1 cellular context compared by ENCODE assay signal in genomic region chr22:45844949-45845613, GRCh38.
TF ChIP-seq lines count a peak whose summit lies in the region.

No MANE protein-coding gene starts in this region.

TF ChIP-seq in WTC11, 78 proteins besides CTCF, POLR2A, EP300 and RAD21 (continued from another document):
- no peak for TF ChIP-seq ARID4B (CRISPR knock-in tag; IDR thresholded peaks at IDR 0.05; ENCODE audit: borderline replicate concordance)
